In genomic region chr2:194104687-194105086, GRCh38 we compare ENCODE assay signal across 9 cellular contexts.
DNase-seq lines count a peak whose midpoint lies in the region; ATAC-seq, FAIRE-seq and TF ChIP-seq lines count a peak whose summit lies in the region.
"Had no signal": no experiment of that assay in that cellular context is flagged by ENCODE, and none has a peak within 500 bp of the region (broad histone marks: within the 10 kb centered on the region; RNA-seq: fewer than 3 reads in every experiment).

No MANE protein-coding gene starts in this region.

- H3K36me3 ChIP-seq in left ventricle myocardium inferior (no peaks in the 10 kb centered on the region), OCI-LY1 (ENCODE audit: insufficient read depth, low read length) (no peaks in the 10 kb centered on the region), SJCRH30 (no peaks in the 10 kb centered on the region)

- no peaks in the 10 kb centered on the region for H3K36me3 Mint-ChIP-seq in stimulated activated naive B cell treated with anti-CD40 and anti-IgM and Interleukin-4, amounts not matched to agents 10 μg/mL and 1 μg/mL and 100 μg/mL, for 72 hours

- 0 out of 2 replicates have a peak, but pooled peaks cover 4% of the 10 kb centered on the region for H3F3A ChIP-seq in OCI-LY1 (ENCODE audit: insufficient read depth, low read length)

- no peak for TF ChIP-seq POLR2A in H54 (IDR thresholded peaks at IDR 0.05; ENCODE audit: low read depth, low read length)

- H3K4me1 Mint-ChIP-seq in stimulated activated naive B cell treated with anti-CD40 and anti-IgM and Interleukin-4, amounts not matched to agents 10 μg/mL and 1 μg/mL and 100 μg/mL, for 72 hours, result peaks cover 5 to 13% of the 10 kb centered on the region in 2 donors

- no peaks in the 10 kb centered on the region for H3K27me3 ChIP-seq in left ventricle myocardium inferior (ENCODE audit: low read depth)
- no peaks in the 10 kb centered on the region for H3K27me3 ChIP-seq in OCI-LY1 (ENCODE audit: insufficient read depth, low read length)
- no peaks in the 10 kb centered on the region; the same call in 1 of the 2 replicates for H3K27me3 ChIP-seq in SJCRH30

- peaks cover 4% of the 10 kb centered on the region for H3K9me3 ChIP-seq in left ventricle myocardium inferior (replicated peaks)
- no peaks in the 10 kb centered on the region for H3K9me3 ChIP-seq in OCI-LY1 (ENCODE audit: low read length)
- H3K9me3 ChIP-seq in SJCRH30 (replicated peaks), result no peaks in the 10 kb centered on the region

- H4K20me1 ChIP-seq in OCI-LY1 (ENCODE audit: insufficient read depth, low read length), result no peaks in the 10 kb centered on the region

- peak; percentile 26 for ATAC-seq in left ventricle myocardium superior
- ATAC-seq in HG02981 (IDR thresholded peaks at IDR 0.05; ENCODE audit: unreplicated experiment), result peak; percentile 92
- ATAC-seq in stimulated activated naive B cell treated with anti-CD40 and anti-IgM and Interleukin-4, amounts not matched to agents 10 μg/mL and 1 μg/mL and 100 μg/mL, for 72 hours (replicated peaks), result peak; percentile 100

- H3K4me3 Mint-ChIP-seq in stimulated activated naive B cell treated with anti-CD40 and anti-IgM and Interleukin-4, amounts not matched to agents 10 μg/mL and 1 μg/mL and 100 μg/mL, for 72 hours, result no peak overlapping the region

- H3K4me1 ChIP-seq in left ventricle myocardium inferior (no peaks in the 10 kb centered on the region), OCI-LY1 (ENCODE audit: insufficient read depth, low read length, severe bottlenecking) (peaks cover 29% of the 10 kb centered on the region), SJCRH30 (no peaks in the 10 kb centered on the region)

- H3K27ac Mint-ChIP-seq in stimulated activated naive B cell treated with anti-CD40 and anti-IgM and Interleukin-4, amounts not matched to agents 10 μg/mL and 1 μg/mL and 100 μg/mL, for 72 hours, result peak overlapping the region; percentile 25

- H3K9me3 Mint-ChIP-seq in stimulated activated naive B cell treated with anti-CD40 and anti-IgM and Interleukin-4, amounts not matched to agents 10 μg/mL and 1 μg/mL and 100 μg/mL, for 72 hours, result no peaks in the 10 kb centered on the region

- H3K27ac ChIP-seq in left ventricle myocardium inferior (replicated peaks) (no peak overlapping the region), OCI-LY1 (ENCODE audit: low read depth, low read length, poor library complexity, severe bottlenecking) (peak overlapping the region; percentile 92), SJCRH30 (no peak overlapping the region)
- H3K27ac ChIP-seq: VCaP had no signal

- no peaks in the 10 kb centered on the region for H3K79me2 ChIP-seq in OCI-LY1 (ENCODE audit: insufficient read depth, low read length)

- DNase-seq in left ventricle myocardium superior, result no peak
- no peak for DNase-seq in left ventricle myocardium inferior
- DNase-seq in stimulated activated naive B cell treated with anti-CD40 and anti-IgM and Interleukin-4, amounts not matched to agents 10 μg/mL and 1 μg/mL and 100 μg/mL, for 72 hours, result peak; percentile 22
- DNase-seq in T-helper 2 cell, result no peak
- DNase-seq in SJCRH30, result no peak
- no peak for DNase-seq in H54 (ENCODE audit: insufficient read length, low spot score)

- no peak for FAIRE-seq in H54 (lab: Jason Lieb, UNC)

- no peak overlapping the region for H2AFZ ChIP-seq in OCI-LY1 (ENCODE audit: low read length)

- intact Hi-C loops in left ventricle myocardium superior (cut with micrococcal nuclease) (no loop called here), left ventricle myocardium inferior (cut with micrococcal nuclease) (no loop called here)

- TF ChIP-seq CTCF in left ventricle myocardium inferior (IDR thresholded peaks at IDR 0.05; ENCODE audit: borderline replicate concordance) (no peak), OCI-LY1 (IDR thresholded peaks at IDR 0.05; ENCODE audit: low read length) (no peak)

- H3K4me3 ChIP-seq in left ventricle myocardium inferior, result no peak overlapping the region
- H3K4me3 ChIP-seq in OCI-LY1 (ENCODE audit: low read depth, low read length, poor library complexity, severe bottlenecking), result no peak overlapping the region
- no peak overlapping the region for H3K4me3 ChIP-seq in SJCRH30

- H3K9ac ChIP-seq in OCI-LY1 (ENCODE audit: low read length), result no peak overlapping the region

- H3K27me3 Mint-ChIP-seq in stimulated activated naive B cell treated with anti-CD40 and anti-IgM and Interleukin-4, amounts not matched to agents 10 μg/mL and 1 μg/mL and 100 μg/mL, for 72 hours, result no peaks in the 10 kb centered on the region

- 0 out of 2 replicates have a peak overlapping the region, but pooled peaks have one; percentile 8 for H3K4me2 ChIP-seq in OCI-LY1 (ENCODE audit: low read length)

- no peaks in the 10 kb centered on the region for H3K9me2 ChIP-seq in OCI-LY1 (ENCODE audit: low read depth, low read length)

Comparison
In these comparisons a context has a peak if more than half of its experiments do, and no peak if none do; other contexts are left out.
1. ATAC-seq: peak in every context shown above with its lines; median percentile 100 in stimulated activated naive B cell treated with anti-CD40 and anti-IgM and Interleukin-4, amounts not matched to agents 10 μg/mL and 1 μg/mL and 100 μg/mL, for 72 hours; 92 in HG02981; 26 in left ventricle myocardium superior.